9 cellular contexts compared by ENCODE assay signal in genomic region chr1:227316456-227316855, GRCh38. TPM values are rescaled to one million over a fixed set of nuclear protein-coding genes. Genes with fewer than 3 reads are reported as not detected.
DNase-seq lines count a peak whose midpoint lies in the region; TF ChIP-seq lines count a peak whose summit lies in the region.
"Had no signal": no experiment of that assay in that cellular context is flagged by ENCODE, and none has a peak within 500 bp of the region (broad histone marks: within the 10 kb centered on the region; RNA-seq: fewer than 3 reads in every experiment).

No MANE protein-coding gene starts in this region.

- TF ChIP-seq POLR2A in esophagus squamous epithelium (IDR thresholded peaks at IDR 0.05): no peak
- TF ChIP-seq POLR2A in prostate gland (IDR thresholded peaks at IDR 0.05): no peak

- H3K27me3 ChIP-seq in PC-9 (ENCODE audit: insufficient read depth, low read depth): no peaks in the 10 kb centered on the region
- peaks cover 0 to 3% (median 0%) of the 10 kb centered on the region in 4 donors for H3K27me3 ChIP-seq in esophagus squamous epithelium
- H3K27me3 ChIP-seq in prostate gland (replicated peaks; ENCODE audit: insufficient read depth): no peaks in the 10 kb centered on the region

- H3K9me3 ChIP-seq in PC-9 (ENCODE audit: insufficient read depth, low read depth) (no peaks in the 10 kb centered on the region), esophagus squamous epithelium (no peaks in the 10 kb centered on the region), prostate gland (no peaks in the 10 kb centered on the region)

- H3K4me3 ChIP-seq in PC-9 (peak overlapping the region; percentile 77), esophagus squamous epithelium (peak overlapping the region; percentile 73 to 95 (median 88)), prostate gland (peak overlapping the region; percentile 81 to 86)

- DNase-seq in DMS53 (lab: John Stamatoyannopoulos, UW): peak; percentile 60
- no peak for DNase-seq in PC-9
- DNase-seq in esophagus squamous epithelium (lab: John Stamatoyannopoulos, UW): no peak
- no peak for DNase-seq in prostate gland (ENCODE audit: low spot score)
- DNase-seq in H4 (ENCODE audit: low spot score): no peak
- DNase-seq in stimulated activated CD4-positive, alpha-beta T cell treated with anti-CD3 and anti-CD28 coated beads, Interleukin-2, amount 100 ng/mL, for 24 hours: no peak
- DNase-seq in NCI-H1092 treated with DMSO at 0.1 percent for 48 hours (lab: John Stamatoyannopoulos, UW): no peak
- DNase-seq in NCI-H82 treated with DMSO at 0.1 percent for 48 hours (lab: John Stamatoyannopoulos, UW; ENCODE audit: unreplicated experiment): no peak
- DNase-seq: stimulated activated CD4-positive, alpha-beta T cell treated with anti-CD3 and anti-CD28 coated beads, Interleukin-4, amount 100 ng/mL, for 1 hour had no signal

- TF ChIP-seq CTCF in PC-9 (conservative IDR thresholded peaks at IDR 0.05) (no peak), esophagus squamous epithelium (IDR thresholded peaks at IDR 0.05) (no peak), prostate gland (IDR thresholded peaks at IDR 0.05) (no peak)

- H3K4me1 ChIP-seq in PC-9 (replicated peaks; ENCODE audit: insufficient read depth): peaks cover 39% of the 10 kb centered on the region; the same call in 1 of the 2 replicates
- H3K4me1 ChIP-seq in esophagus squamous epithelium: peaks cover 0 to 53% (median 3%) of the 10 kb centered on the region in 3 donors
- H3K4me1 ChIP-seq in prostate gland (replicated peaks): no peaks in the 10 kb centered on the region

- H3K79me2 ChIP-seq in PC-9 (ENCODE audit: low read depth): peaks cover 62% of the 10 kb centered on the region

- H4K20me1 ChIP-seq in PC-9 (ENCODE audit: insufficient read depth): peaks cover 22% of the 10 kb centered on the region

- H3F3A ChIP-seq in PC-9 (ENCODE audit: insufficient read depth, low read depth): 0 out of 2 replicates have a peak, but pooled peaks cover 14% of the 10 kb centered on the region

- H2AFZ ChIP-seq in PC-9: 0 out of 2 replicates have a peak overlapping the region, but pooled peaks have one; percentile 40

- POLR2A ChIA-PET in PC-9 (lab: Charles Lee; ENCODE audit: unreplicated experiment): interaction anchor here (0.5 to 0.8 kb wide), 3 partner anchors 40 to 501 kb away, joined by 3 to 5 read pairs (median 4); no protein-coding TSS in a partner anchor

- H3K36me3 ChIP-seq in PC-9 (ENCODE audit: low read depth): 0 out of 2 replicates have a peak, but pooled peaks cover 3% of the 10 kb centered on the region
- H3K36me3 ChIP-seq in esophagus squamous epithelium: no peaks in the 10 kb centered on the region
- H3K36me3 ChIP-seq in prostate gland: no peaks in the 10 kb centered on the region

- no TSS peak for BruUV-seq in PC-9 (replicated peaks; lab: Mats Ljungman, UMichigan)

- H3K9me2 ChIP-seq in PC-9 (ENCODE audit: insufficient read depth): no peaks in the 10 kb centered on the region

- intact Hi-C loops in PC-9 (cut with micrococcal nuclease; ENCODE audit: unreplicated experiment) (loop anchor here (2.0 to 10.0 kb wide), 3 partner anchors 16 to 182 kb away; no protein-coding TSS in a partner anchor), esophagus squamous epithelium (cut with DNase I) (no loop called here), prostate gland (cut with DNase I) (loop anchor here (10.0 kb wide), 2 partner anchors 372 to 402 kb away; partner anchors contain the start of gene COQ8A)

- H3K4me2 ChIP-seq in PC-9: peak overlapping the region; percentile 92

- CTCF ChIA-PET in PC-9 (lab: Charles Lee): no interaction called here

- H3K27ac ChIP-seq in PC-9 (peak overlapping the region; percentile 73), esophagus squamous epithelium (peak overlapping the region in 2 of 4 donors; percentile 93), prostate gland (peak overlapping the region in 1 of 2 donors; percentile 97)

RNA-seq across cellular contexts. Expression of gene CDC42BPA, which starts 1.8 kb away (rescaled TPM):
- total RNA-seq in PC-9 (2021) (45.5 and 47.5 TPM in 2 replicates), esophagus squamous epithelium (10 to 100 TPM in 3 of 4 donors, 1 to 10 TPM in 1; 4.3 to 33.6 (median 17.2) TPM), prostate gland (10 to 100 TPM; 31.3 to 76.9 TPM)
- 7.5 and 13.5 TPM in 2 replicates for total RNA-seq in H4 (2014; rRNA removed; shearing (Covaris generic))
